In the genomic region with DNA sequence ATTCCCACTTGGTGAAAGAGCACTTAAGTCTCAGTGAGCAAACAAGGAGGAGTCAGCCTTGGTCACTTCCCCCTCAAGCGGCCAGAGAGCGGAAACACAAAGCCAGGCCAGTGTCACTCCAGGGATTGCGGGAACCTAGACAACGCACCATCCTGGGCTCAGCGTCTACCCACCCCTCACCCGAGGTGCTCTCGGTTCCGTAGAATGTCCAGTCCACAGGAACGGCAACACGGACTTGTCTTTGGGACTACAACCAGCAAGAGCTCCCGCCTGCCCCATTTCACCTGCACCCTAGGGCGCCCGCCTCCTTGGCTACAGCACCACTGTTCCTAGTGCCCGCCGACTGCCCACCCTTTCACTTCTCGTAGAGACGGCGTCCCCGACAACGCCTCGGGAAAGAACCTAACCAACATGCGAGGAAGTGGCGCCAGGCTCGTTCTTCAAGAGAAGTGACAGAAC, we compare ENCODE assay signal across 8 cellular contexts. TPM values are rescaled to one million over a fixed set of nuclear protein-coding genes. Genes with fewer than 3 reads are reported as not detected.
DNase-seq lines count a peak whose midpoint lies in the region; ATAC-seq, FAIRE-seq and TF ChIP-seq lines count a peak whose summit lies in the region.

No MANE protein-coding gene starts in this region.

- H3K4me3 Mint-ChIP-seq in astrocyte (ENCODE audit: unreplicated experiment) (peak overlapping the region; percentile 98), progenitor cell of endocrine pancreas (ENCODE audit: low read depth) (peak overlapping the region; percentile 88)

- H3K27me3 Mint-ChIP-seq in astrocyte (ENCODE audit: low read depth, unreplicated experiment) (no peaks in the 10 kb centered on the region), progenitor cell of endocrine pancreas (no peaks in the 10 kb centered on the region)

- H3K27ac Mint-ChIP-seq in astrocyte (ENCODE audit: unreplicated experiment) (peak overlapping the region; percentile 72), progenitor cell of endocrine pancreas (peak overlapping the region; percentile 92)

- FAIRE-seq in astrocyte (lab: Jason Lieb, UNC): no peak

- H3K36me3 ChIP-seq in HUES64 (ENCODE audit: insufficient read depth, low read length) (peaks cover 16% of the 10 kb centered on the region), astrocyte (ENCODE audit: insufficient read depth, low read length) (no peaks in the 10 kb centered on the region)

- intact Hi-C loops in right cardiac atrium (cut with DNase I): no loop called here

- H2AFZ ChIP-seq in astrocyte (ENCODE audit: low read depth, low read length): peak overlapping the region; percentile 96

- H3K9ac ChIP-seq in HUES64 (ENCODE audit: low read depth, low read length): peak overlapping the region; percentile 85
- peak overlapping the region; percentile 84 for H3K9ac ChIP-seq in astrocyte (ENCODE audit: low read length)

- no peaks in the 10 kb centered on the region for H3K36me3 Mint-ChIP-seq in astrocyte (ENCODE audit: low read depth, unreplicated experiment)
- peaks cover 5% of the 10 kb centered on the region for H3K36me3 Mint-ChIP-seq in progenitor cell of endocrine pancreas (ENCODE audit: insufficient read depth)

- H3K27me3 ChIP-seq in HUES64 (ENCODE audit: insufficient read depth, low read length) (no peaks in the 10 kb centered on the region), astrocyte (ENCODE audit: insufficient read depth, low read length) (no peaks in the 10 kb centered on the region), right cardiac atrium (ENCODE audit: control insufficient read depth, insufficient read depth) (no peaks in the 10 kb centered on the region)

- under 1% methylated on average over 24 of the region's 24 CpGs for WGBS in HUES64
- WGBS in right cardiac atrium: under 1% methylated on average over 24 of the region's 24 CpGs

- ATAC-seq in GM21619 (IDR thresholded peaks at IDR 0.05; ENCODE audit: unreplicated experiment) (peak; percentile 36), right cardiac atrium (peak; percentile 83 to 86)

- peaks cover 24% of the 10 kb centered on the region for H3K4me1 ChIP-seq in HUES64 (ENCODE audit: insufficient read depth, low read length)
- H3K4me1 ChIP-seq in astrocyte (ENCODE audit: insufficient read depth, low read length): peaks cover 12% of the 10 kb centered on the region
- no peaks in the 10 kb centered on the region for H3K4me1 ChIP-seq in right cardiac atrium (ENCODE audit: control insufficient read depth, insufficient read depth, low read length)

- DNase-seq in GF-D8 (lab: John Stamatoyannopoulos, UW) (peak; percentile 21), RWPE1 (ENCODE audit: low spot score) (peak; percentile 40), astrocyte (ENCODE audit: low read depth) (peak; percentile 44), right cardiac atrium (peak; percentile 57 to 76 (median 74)), progenitor cell of endocrine pancreas (ENCODE audit: low spot score, unreplicated experiment) (peak; percentile 24), cerebellar nuclear complex (lab: John Stamatoyannopoulos, UW) (no peak)

- CTCF ChIA-PET in RWPE1 (lab: Yijun Ruan, JAX): interaction anchor here (0.9 kb wide), 1 partner anchor 9 kb away, joined by 3 read pairs; no protein-coding TSS in a partner anchor

- H3K27ac ChIP-seq in HUES64 (ENCODE audit: low read depth, low read length) (no peak overlapping the region; the same call in 1 of the 2 replicates), RWPE1 (peak overlapping the region; percentile 83), astrocyte (ENCODE audit: low read depth, low read length) (peak overlapping the region; percentile 73), right cardiac atrium (ENCODE audit: low read length) (peak overlapping the region; percentile 79)

- H3K4me1 Mint-ChIP-seq in astrocyte (ENCODE audit: low read depth, unreplicated experiment) (peaks cover 18% of the 10 kb centered on the region), progenitor cell of endocrine pancreas (ENCODE audit: low read depth) (peaks cover 26% of the 10 kb centered on the region)

- H3K4me2 ChIP-seq in astrocyte (ENCODE audit: low read length): peak overlapping the region; percentile 86

- H3K4me3 ChIP-seq in HUES64 (ENCODE audit: low read length) (peak overlapping the region; percentile 98), astrocyte (ENCODE audit: insufficient read depth, low read depth, low read length) (peak overlapping the region; percentile 96), right cardiac atrium (ENCODE audit: low read length) (peak overlapping the region; percentile 84)

- H3K79me2 ChIP-seq in astrocyte (ENCODE audit: insufficient read depth, low read length): peaks cover 92% of the 10 kb centered on the region

- H3K9me3 Mint-ChIP-seq in astrocyte (ENCODE audit: unreplicated experiment) (no peaks in the 10 kb centered on the region), progenitor cell of endocrine pancreas (ENCODE audit: low read depth) (peaks cover under 1% of the 10 kb centered on the region)

- POLR2A ChIA-PET in RWPE1 (lab: Yijun Ruan, JAX; ENCODE audit: low non-redundant PET): interaction anchor here (0.5 kb wide), 1 partner anchor 818 kb away, joined by 4 read pairs; no protein-coding TSS in a partner anchor

- H4K20me1 ChIP-seq in astrocyte (ENCODE audit: insufficient read depth, low read length): peaks cover 53% of the 10 kb centered on the region

- no peaks in the 10 kb centered on the region for H3K9me3 ChIP-seq in HUES64 (ENCODE audit: insufficient read depth, low read depth, low read length)
- H3K9me3 ChIP-seq in astrocyte (ENCODE audit: insufficient read depth, low read depth, low read length): no peaks in the 10 kb centered on the region
- H3K9me3 ChIP-seq in right cardiac atrium (ENCODE audit: control insufficient read depth, low read length): no peaks in the 10 kb centered on the region

- TF ChIP-seq CTCF in RWPE1 (conservative IDR thresholded peaks at IDR 0.05; ENCODE audit: low read depth) (0 out of 2 replicates have a peak, but pooled peaks have one; percentile 14), astrocyte (IDR thresholded peaks at IDR 0.05; ENCODE audit: insufficient read depth, low read depth, low read length) (peak; percentile 10), progenitor cell of endocrine pancreas (IDR thresholded peaks at IDR 0.05; ENCODE audit: unreplicated experiment) (peak; percentile 24)

RNA-seq across cellular contexts. Expression of a gene that starts 0.5 kb away (rescaled TPM):
- 13.2 TPM for polyA plus RNA-seq in HUES64 (2013, experiment 1 of 2)
- polyA plus RNA-seq in HUES64 (2013, experiment 2 of 2): 14.2 TPM
- total RNA-seq in astrocyte (27.6 and 31.6 TPM in 2 replicates), right cardiac atrium (10 to 100 TPM; 14.8 to 18.3 (median 16.3) TPM), progenitor cell of endocrine pancreas (28.4 and 36.6 TPM in 2 replicates)
- 3.2 TPM for polyA plus RNA-seq in right cardiac atrium

RNA-seq across cellular contexts. Expression of a gene that starts 0.6 kb away (rescaled TPM):
- polyA plus RNA-seq in HUES64 (2013, experiment 1 of 2): 31.2 TPM
- polyA plus RNA-seq in HUES64 (2013, experiment 2 of 2): 25.7 TPM
- 31.8 and 37.0 TPM in 2 replicates for total RNA-seq in astrocyte
- total RNA-seq in right cardiac atrium: 10 to 100 TPM; 12.4 to 15.5 (median 13.6) TPM
- 2.9 TPM for polyA plus RNA-seq in right cardiac atrium
- 28.6 and 32.6 TPM in 2 replicates for total RNA-seq in progenitor cell of endocrine pancreas

Comparison
In these comparisons a context has a peak if more than half of its experiments do, and no peak if none do; other contexts are left out.
1. DNase-seq: peak in GF-D8 (single experiment), RWPE1 (single experiment), astrocyte (single experiment), right cardiac atrium (3 of 3) and progenitor cell of endocrine pancreas (single experiment); none in cerebellar nuclear complex (0 of 2).
2. Peak in every context shown above with its lines, with median percentiles within 50 percentile points of each other: H3K4me3 ChIP-seq and CTCF ChIP-seq.